Comparison of ENCODE assay signal across 23 cellular contexts in the genomic region with DNA sequence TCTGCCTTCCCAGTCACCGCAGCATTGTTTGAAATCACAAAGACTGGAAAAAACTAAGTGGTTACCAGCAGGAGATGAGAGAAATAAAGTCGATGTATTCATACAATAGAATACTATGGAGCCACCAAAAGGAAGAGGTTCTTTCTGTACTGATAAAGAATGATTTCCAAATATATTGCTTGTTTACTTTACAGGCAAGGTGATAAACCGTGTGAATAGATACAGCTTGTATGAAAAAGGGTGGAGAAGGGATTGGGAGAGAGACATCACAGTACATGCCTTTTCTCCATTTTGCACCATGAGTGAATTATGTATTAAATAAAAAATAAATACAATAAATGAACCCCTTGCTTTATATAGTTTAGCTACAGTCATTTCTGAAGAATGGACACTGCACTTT.
"Had no signal": no experiment of that assay in that cellular context is flagged by ENCODE, and none has a peak within 500 bp of the region (broad histone marks: within the 10 kb centered on the region; RNA-seq: fewer than 3 reads in every experiment).

No MANE protein-coding gene starts in this region.

- H3K27ac ChIP-seq: PC-9, RWPE1, VCaP had no signal

- H3K4me3 Mint-ChIP-seq: activated B cell treated with CpG ODN at 0.5 μM for 24 hours; activated CD4-positive, alpha-beta memory T cell treated with anti-CD3 and anti-CD28 coated beads, Interleukin-2, amount 10 ng/mL, durations not matched to agents 7 days and 5 days; activated CD8-positive, alpha-beta memory T cell treated with anti-CD3 and anti-CD28 coated beads, Interleukin-2, amount 10 ng/mL, durations not matched to agents 7 days and 5 days; activated naive CD4-positive, alpha-beta T cell treated with anti-CD3 and anti-CD28 coated beads, Interleukin-2, amount 50 U/mL, for 24 hours; activated naive CD8-positive, alpha-beta T cell treated with anti-CD3 and anti-CD28 coated beads, Interleukin-2, amount 10 ng/mL, durations not matched to agents 7 days and 5 days; brain; T-cell had no signal

- H3K4me1 Mint-ChIP-seq: activated B cell treated with CpG ODN at 0.5 μM for 24 hours; activated CD4-positive, alpha-beta memory T cell treated with anti-CD3 and anti-CD28 coated beads, Interleukin-2, amount 10 ng/mL, durations not matched to agents 7 days and 5 days; activated naive CD4-positive, alpha-beta T cell treated with anti-CD3 and anti-CD28 coated beads, Interleukin-2, amount 50 U/mL, for 24 hours had no signal

- H3K9me3 Mint-ChIP-seq: activated B cell treated with CpG ODN at 0.5 μM for 24 hours; activated CD4-positive, alpha-beta memory T cell treated with anti-CD3 and anti-CD28 coated beads, Interleukin-2, amount 10 ng/mL, durations not matched to agents 7 days and 5 days; activated naive CD4-positive, alpha-beta T cell treated with anti-CD3 and anti-CD28 coated beads, Interleukin-2, amount 50 U/mL, for 24 hours; activated naive CD8-positive, alpha-beta T cell treated with anti-CD3 and anti-CD28 coated beads, Interleukin-2, amount 10 ng/mL, durations not matched to agents 7 days and 5 days; T-cell had no signal

- H3K27me3 Mint-ChIP-seq: activated naive CD4-positive, alpha-beta T cell treated with anti-CD3 and anti-CD28 coated beads, Interleukin-2, amount 50 U/mL, for 24 hours; brain had no signal

- H3K4me3 ChIP-seq: PC-9 had no signal

- DNase-seq: activated B cell treated with CpG ODN at 0.5 μM for 24 hours; activated CD4-positive, alpha-beta memory T cell treated with anti-CD3 and anti-CD28 coated beads, Interleukin-2, amount 10 ng/mL, durations not matched to agents 7 days and 5 days; activated CD4-positive, CD25-positive, alpha-beta regulatory T cell treated with anti-CD3 and anti-CD28 coated beads, Interleukin-2, amount 50 U/mL, for 72 hours; activated CD8-positive, alpha-beta memory T cell treated with anti-CD3 and anti-CD28 coated beads for 24 hours; activated CD8-positive, alpha-beta memory T cell treated with anti-CD3 and anti-CD28 coated beads, Interleukin-2, amount 10 ng/mL, durations not matched to agents 7 days and 5 days; activated CD8-positive, alpha-beta memory T cell treated with anti-CD3 and anti-CD28 coated beads, Interleukin-2, amount 50 U/mL, for 48 hours; activated effector memory CD4-positive, alpha-beta T cell treated with anti-CD3 and anti-CD28 coated beads, Interleukin-2, amount 50 U/mL, for 16 hours; activated naive CD4-positive, alpha-beta T cell treated with Interleukin-2 at 50 U/mL for 16 hours; activated naive CD8-positive, alpha-beta T cell treated with anti-CD3 and anti-CD28 coated beads, Interleukin-2, amount 10 ng/mL, durations not matched to agents 7 days and 5 days; activated T-cell treated with anti-CD3 and anti-CD28 coated beads, Interleukin-2, amount 50 U/mL, for 48 hours; cerebellar nuclear complex; NCI-H1417 treated with DMSO at 0.1 percent for 48 hours; NCI-H524 treated with DMSO at 0.1 percent for 48 hours; NK-92 treated with Interleukin-12 subunit alpha and Interleukin-12 subunit beta, amount 100 ng/mL, for 24 hours; PC-9; SIG-M5; T-helper 9 cell had no signal

- ATAC-seq: activated CD8-positive, alpha-beta memory T cell treated with anti-CD3 and anti-CD28 coated beads, Interleukin-2, amount 10 ng/mL, durations not matched to agents 7 days and 5 days; Right ventricle myocardium inferior had no signal

- H3K27ac Mint-ChIP-seq: activated B cell treated with CpG ODN at 0.5 μM for 24 hours; activated CD4-positive, alpha-beta memory T cell treated with anti-CD3 and anti-CD28 coated beads, Interleukin-2, amount 10 ng/mL, durations not matched to agents 7 days and 5 days; activated CD8-positive, alpha-beta memory T cell treated with anti-CD3 and anti-CD28 coated beads, Interleukin-2, amount 10 ng/mL, durations not matched to agents 7 days and 5 days; activated naive CD4-positive, alpha-beta T cell treated with anti-CD3 and anti-CD28 coated beads, Interleukin-2, amount 50 U/mL, for 24 hours; activated naive CD8-positive, alpha-beta T cell treated with anti-CD3 and anti-CD28 coated beads, Interleukin-2, amount 10 ng/mL, durations not matched to agents 7 days and 5 days; T-cell had no signal

- H3K36me3 Mint-ChIP-seq: activated CD8-positive, alpha-beta memory T cell treated with anti-CD3 and anti-CD28 coated beads, Interleukin-2, amount 10 ng/mL, durations not matched to agents 7 days and 5 days; activated naive CD4-positive, alpha-beta T cell treated with anti-CD3 and anti-CD28 coated beads, Interleukin-2, amount 50 U/mL, for 24 hours; activated naive CD8-positive, alpha-beta T cell treated with anti-CD3 and anti-CD28 coated beads, Interleukin-2, amount 10 ng/mL, durations not matched to agents 7 days and 5 days; brain; T-cell had no signal
